In the genomic region with DNA sequence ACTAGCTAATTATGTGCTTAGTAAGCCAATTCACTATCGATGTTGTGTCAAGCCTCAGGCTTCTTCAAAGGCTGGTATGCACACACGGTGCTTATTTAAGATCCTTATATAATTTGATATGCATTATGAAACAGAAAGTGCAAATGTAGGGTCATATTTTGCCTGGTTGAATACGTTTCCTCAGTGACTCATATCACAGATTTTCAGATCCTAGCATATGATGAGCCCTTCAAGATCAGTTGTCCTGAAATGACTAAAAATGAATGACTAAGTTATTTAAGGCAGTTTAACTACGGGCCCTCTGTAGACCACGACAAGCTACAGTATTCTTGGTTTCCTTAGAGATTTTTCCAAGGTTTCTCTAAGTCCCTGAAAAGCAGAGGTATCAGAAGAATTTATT, we compare ENCODE assay signal across 10 cellular contexts.
DNase-seq lines count a peak whose midpoint lies in the region; ATAC-seq and TF ChIP-seq lines count a peak whose summit lies in the region.
"Had no signal": no experiment of that assay in that cellular context is flagged by ENCODE, and none has a peak within 500 bp of the region (broad histone marks: within the 10 kb centered on the region; RNA-seq: fewer than 3 reads in every experiment).

No MANE protein-coding gene starts in this region.

- intact Hi-C loops in gastrocnemius medialis (cut with DNase I; ENCODE audit: low total_unique reads) (no loop called here), stomach (cut with DNase I; ENCODE audit: low total_unique reads) (no loop called here)

- H3K4me3 ChIP-seq in gastrocnemius medialis (no peak overlapping the region), stomach (no peak overlapping the region)

- no peak overlapping the region for H3K4me3 Mint-ChIP-seq in activated T-helper 17 cell treated with anti-CD3 and anti-CD28 coated beads, Interleukin-2, amount 50 U/mL, for 72 hours
- H3K4me3 Mint-ChIP-seq: natural killer cell treated with Interleukin-12 subunit alpha and Interleukin-12 subunit beta and Interleukin-15 and Interleukin-18, amount 100 ng/mL, for 72 hours; stimulated activated naive CD8-positive, alpha-beta T cell treated with anti-CD3 and anti-CD28 coated beads, Interleukin-15, Interleukin-2, amounts not matched to agents 100 ng/mL and 50 ng/mL, for 24 hours had no signal

- DNase-seq in ACHN (peak; percentile 26), gastrocnemius medialis (no peak), stomach (no peak), DMS53 treated with DMSO at 0.1 percent for 48 hours (lab: John Stamatoyannopoulos, UW; ENCODE audit: unreplicated experiment) (no peak), NCI-H2081 treated with DMSO at 0.1 percent for 48 hours (lab: John Stamatoyannopoulos, UW) (no peak)

- no peaks in the 10 kb centered on the region for H3K9me3 Mint-ChIP-seq in activated T-helper 17 cell treated with anti-CD3 and anti-CD28 coated beads, Interleukin-2, amount 50 U/mL, for 72 hours

- H3K4me1 Mint-ChIP-seq in activated T-helper 17 cell treated with anti-CD3 and anti-CD28 coated beads, Interleukin-2, amount 50 U/mL, for 72 hours: no peaks in the 10 kb centered on the region

- in situ Hi-C loops in ACHN (cut with HindIII; ENCODE audit: low pct_ligation_motif_present, low pct_unique_long_range_greater_than_20kb, low sequenced_read_pairs) (no loop called here), gastrocnemius medialis (cut with MboI; ENCODE audit: low sequenced_read_pairs in 4 of 4) (no loop called here)

- H3K27me3 ChIP-seq in gastrocnemius medialis (no peaks in the 10 kb centered on the region), stomach (no peaks in the 10 kb centered on the region)

- H3K36me3 Mint-ChIP-seq in activated T-helper 17 cell treated with anti-CD3 and anti-CD28 coated beads, Interleukin-2, amount 50 U/mL, for 72 hours (ENCODE audit: low read depth): no peaks in the 10 kb centered on the region
- H3K36me3 Mint-ChIP-seq: natural killer cell treated with Interleukin-12 subunit alpha and Interleukin-12 subunit beta and Interleukin-15 and Interleukin-18, amount 100 ng/mL, for 72 hours had no signal

- 34 to 54% (median 38%) methylated on average over 5 of the region's 5 CpGs for WGBS in stomach, 5 donors

- no peaks in the 10 kb centered on the region for H3K9me3 ChIP-seq in gastrocnemius medialis
- no peaks in the 10 kb centered on the region for H3K9me3 ChIP-seq in stomach

- no peaks in the 10 kb centered on the region for H3K4me1 ChIP-seq in gastrocnemius medialis
- no peaks in the 10 kb centered on the region for H3K4me1 ChIP-seq in stomach

- H3K36me3 ChIP-seq in gastrocnemius medialis (no peaks in the 10 kb centered on the region), stomach (no peaks in the 10 kb centered on the region)

- no peaks in the 10 kb centered on the region for H3K27me3 Mint-ChIP-seq in activated T-helper 17 cell treated with anti-CD3 and anti-CD28 coated beads, Interleukin-2, amount 50 U/mL, for 72 hours
- H3K27me3 Mint-ChIP-seq: natural killer cell treated with Interleukin-12 subunit alpha and Interleukin-12 subunit beta and Interleukin-15 and Interleukin-18, amount 100 ng/mL, for 72 hours; stimulated activated naive CD8-positive, alpha-beta T cell treated with anti-CD3 and anti-CD28 coated beads, Interleukin-15, Interleukin-2, amounts not matched to agents 100 ng/mL and 50 ng/mL, for 24 hours had no signal

- TF ChIP-seq EP300 in stomach (IDR thresholded peaks at IDR 0.05): no peak

- no peak overlapping the region for H3K27ac Mint-ChIP-seq in activated T-helper 17 cell treated with anti-CD3 and anti-CD28 coated beads, Interleukin-2, amount 50 U/mL, for 72 hours
- H3K27ac Mint-ChIP-seq: natural killer cell treated with Interleukin-12 subunit alpha and Interleukin-12 subunit beta and Interleukin-15 and Interleukin-18, amount 100 ng/mL, for 72 hours; stimulated activated naive CD8-positive, alpha-beta T cell treated with anti-CD3 and anti-CD28 coated beads, Interleukin-15, Interleukin-2, amounts not matched to agents 100 ng/mL and 50 ng/mL, for 24 hours had no signal

- H3K27ac ChIP-seq in gastrocnemius medialis (no peak overlapping the region), stomach (no peak overlapping the region)

- ATAC-seq in GM19328 (IDR thresholded peaks at IDR 0.05; ENCODE audit: unreplicated experiment) (peak; percentile 91), HG03039 (IDR thresholded peaks at IDR 0.05; ENCODE audit: unreplicated experiment) (peak; percentile 98), gastrocnemius medialis (no peak)
- peak; percentile 70 for ATAC-seq in activated T-helper 17 cell treated with anti-CD3 and anti-CD28 coated beads, Interleukin-2, amount 50 U/mL, for 72 hours (replicated peaks)

- TF ChIP-seq CTCF in gastrocnemius medialis (IDR thresholded peaks at IDR 0.05 in 4 of 5, conservative IDR thresholded peaks at IDR 0.05 in 1 of 5): no peak
- no peak for TF ChIP-seq CTCF in stomach (IDR thresholded peaks at IDR 0.05)

- TF ChIP-seq POLR2A in gastrocnemius medialis (IDR thresholded peaks at IDR 0.05): no peak
- TF ChIP-seq POLR2A in stomach (IDR thresholded peaks at IDR 0.05): no peak

Comparison
In these comparisons a context has a peak if more than half of its experiments do, and no peak if none do; other contexts are left out.
1. ATAC-seq: peak in GM19328 (single experiment), HG03039 (single experiment) and activated T-helper 17 cell treated with anti-CD3 and anti-CD28 coated beads, Interleukin-2, amount 50 U/mL, for 72 hours (single experiment); none in gastrocnemius medialis (0 of 2).